8 cellular contexts compared by ENCODE assay signal in the genomic region with DNA sequence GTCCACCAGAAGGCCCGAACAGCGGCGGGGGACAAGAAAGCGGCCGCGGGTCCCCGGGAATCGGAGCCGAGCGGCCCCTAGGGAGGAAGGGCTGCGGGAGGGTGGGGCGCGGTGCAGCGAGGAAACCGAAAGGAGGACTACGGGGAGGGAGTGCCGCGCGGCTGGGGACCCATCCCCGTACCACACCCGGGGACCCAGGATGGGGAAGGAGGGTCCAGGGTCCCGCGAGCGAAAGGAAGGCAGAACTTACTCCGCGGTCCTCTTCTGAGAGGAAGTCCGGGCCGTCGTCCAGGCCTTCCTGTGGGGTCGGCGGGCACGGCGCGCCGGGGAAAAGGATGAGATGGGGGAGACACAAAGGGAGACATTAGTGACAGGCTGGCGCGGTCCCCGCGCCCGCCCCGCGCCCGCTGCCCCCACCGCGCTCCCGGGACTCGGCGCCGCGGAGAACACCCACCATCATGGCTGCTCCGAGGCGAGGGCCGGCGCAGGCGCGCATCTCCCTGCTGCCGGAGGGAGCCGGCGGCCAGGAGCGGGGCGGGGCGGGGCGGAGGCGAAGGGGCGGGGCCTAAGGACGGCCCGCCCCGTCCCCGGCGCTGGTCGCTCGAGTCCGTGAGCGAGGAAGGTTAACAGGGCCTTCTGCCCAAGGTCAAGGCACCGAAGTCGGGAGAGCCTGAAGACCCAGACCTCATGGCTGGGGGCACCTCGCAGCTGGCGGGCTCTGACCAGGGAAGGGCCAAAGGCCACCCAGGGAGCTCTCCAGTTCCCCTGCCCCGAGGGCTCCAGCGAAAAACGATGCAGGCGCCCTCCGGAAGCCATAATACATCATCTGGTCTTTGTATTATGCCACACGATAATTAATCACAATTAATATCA. TPM values are rescaled to one million over a fixed set of nuclear protein-coding genes. Genes with fewer than 3 reads are reported as not detected.
DNase-seq lines count a peak whose midpoint lies in the region; ATAC-seq lines count a peak whose summit lies in the region.

SNX6 (minus strand) TSS at position 492 of the 873 bp plus-strand sequence; CDS start at position 460, 32 bp downstream.

- peaks cover 2% of the 10 kb centered on the region for H3K27me3 Mint-ChIP-seq in activated T-cell treated with anti-CD3 and anti-CD28 coated beads, Interleukin-2, amount 50 U/mL, for 4 hours (ENCODE audit: low read depth)

- peak within 1 kb of the TSS; percentile 87 for H3K9ac ChIP-seq in muscle layer of colon (ENCODE audit: low read length)

- H3K4me1 Mint-ChIP-seq in activated T-cell treated with anti-CD3 and anti-CD28 coated beads, Interleukin-2, amount 50 U/mL, for 4 hours (ENCODE audit: low read depth), result peaks cover 22% of the 10 kb centered on the region

- no peaks in the 10 kb centered on the region for H3K27me3 ChIP-seq in muscle layer of colon (ENCODE audit: control insufficient read depth in 1 of 2, insufficient read depth in 2 of 2, low read length in 2 of 2)

- H3K9me3 Mint-ChIP-seq in activated T-cell treated with anti-CD3 and anti-CD28 coated beads, Interleukin-2, amount 50 U/mL, for 4 hours, result no peaks in the 10 kb centered on the region

- ATAC-seq in GM19468 (IDR thresholded peaks at IDR 0.05; ENCODE audit: extremely low read depth, unreplicated experiment), result peak; percentile 82
- peak; percentile 97 to 98 for ATAC-seq in activated T-cell treated with anti-CD3 and anti-CD28 coated beads, Interleukin-2, amount 50 U/mL, for 4 hours
- ATAC-seq in esophagus mucosa, result peak; percentile 99

- H3K4me3 ChIP-seq in muscle layer of colon (ENCODE audit: low read depth in 1 of 2, low read length in 2 of 2), result peak within 1 kb of the TSS; percentile 80 to 95

- peak within 1 kb of the TSS; percentile 88 for H3K27ac ChIP-seq in muscle layer of colon (ENCODE audit: low read depth, low read length)

- no peaks in the 10 kb centered on the region for H3K9me3 ChIP-seq in muscle layer of colon (ENCODE audit: low read length)

- DNase-seq in D341Med (ENCODE audit: low spot score), result peak; percentile 100
- DNase-seq in HS-27A (ENCODE audit: low read depth), result peak; percentile 23
- DNase-seq in OCI-M1 (lab: John Stamatoyannopoulos, UW), result peak; percentile 80
- peak; percentile 79 for DNase-seq in activated T-cell treated with anti-CD3 and anti-CD28 coated beads, Interleukin-2, amount 50 U/mL, for 4 hours
- DNase-seq in stimulated activated CD8-positive, alpha-beta memory T cell treated with anti-CD3 and anti-CD28 coated beads, Interleukin-7, amount 100 ng/mL, for 24 hours (ENCODE audit: low read depth), result peak; percentile 57

- peak within 1 kb of the TSS; percentile 99 for H3K4me3 Mint-ChIP-seq in activated T-cell treated with anti-CD3 and anti-CD28 coated beads, Interleukin-2, amount 50 U/mL, for 4 hours

- peaks cover 18% of the 10 kb centered on the region for H3K4me1 ChIP-seq in muscle layer of colon (ENCODE audit: insufficient read depth, low read length)

- no peaks in the 10 kb centered on the region for H3K36me3 ChIP-seq in muscle layer of colon (ENCODE audit: insufficient read depth, low read length)

- peaks cover 4% of the 10 kb centered on the region for H3K36me3 Mint-ChIP-seq in activated T-cell treated with anti-CD3 and anti-CD28 coated beads, Interleukin-2, amount 50 U/mL, for 4 hours (ENCODE audit: insufficient read depth)

RNA-seq across cellular contexts. Expression of gene SNX6, which starts in this region (rescaled TPM):
- total RNA-seq in activated T-cell treated with anti-CD3 and anti-CD28 coated beads, Interleukin-2, amount 50 U/mL, for 4 hours, result 10 to 100 TPM; 58.0 to 59.6 (median 59.4) TPM
- 53.0 TPM for total RNA-seq in esophagus mucosa

Comparison
In these comparisons a context has a peak if more than half of its experiments do, and no peak if none do; other contexts are left out.
1. Peak in every context shown above with its lines: DNase-seq, ATAC-seq, H3K4me3 ChIP-seq and H3K27ac ChIP-seq.
2. DNase-seq: peak in every context shown above with its lines; median percentile 100 in D341Med; 80 in OCI-M1; 79 in activated T-cell treated with anti-CD3 and anti-CD28 coated beads, Interleukin-2, amount 50 U/mL, for 4 hours; 57 in stimulated activated CD8-positive, alpha-beta memory T cell treated with anti-CD3 and anti-CD28 coated beads, Interleukin-7, amount 100 ng/mL, for 24 hours; 23 in HS-27A.